ENCODE assay signal across 1 cellular context in genomic region chr10:63169624-63170023, GRCh38.
TF ChIP-seq lines count a peak whose summit lies in the region.

No MANE protein-coding gene starts in this region.

TF ChIP-seq in IMR-90, 13 proteins besides CTCF, POLR2A, EP300 and RAD21:
- no peak for TF ChIP-seq BHLHE40 (IDR thresholded peaks at IDR 0.05; ENCODE audit: low read depth, low read length)
